In the genomic region with DNA sequence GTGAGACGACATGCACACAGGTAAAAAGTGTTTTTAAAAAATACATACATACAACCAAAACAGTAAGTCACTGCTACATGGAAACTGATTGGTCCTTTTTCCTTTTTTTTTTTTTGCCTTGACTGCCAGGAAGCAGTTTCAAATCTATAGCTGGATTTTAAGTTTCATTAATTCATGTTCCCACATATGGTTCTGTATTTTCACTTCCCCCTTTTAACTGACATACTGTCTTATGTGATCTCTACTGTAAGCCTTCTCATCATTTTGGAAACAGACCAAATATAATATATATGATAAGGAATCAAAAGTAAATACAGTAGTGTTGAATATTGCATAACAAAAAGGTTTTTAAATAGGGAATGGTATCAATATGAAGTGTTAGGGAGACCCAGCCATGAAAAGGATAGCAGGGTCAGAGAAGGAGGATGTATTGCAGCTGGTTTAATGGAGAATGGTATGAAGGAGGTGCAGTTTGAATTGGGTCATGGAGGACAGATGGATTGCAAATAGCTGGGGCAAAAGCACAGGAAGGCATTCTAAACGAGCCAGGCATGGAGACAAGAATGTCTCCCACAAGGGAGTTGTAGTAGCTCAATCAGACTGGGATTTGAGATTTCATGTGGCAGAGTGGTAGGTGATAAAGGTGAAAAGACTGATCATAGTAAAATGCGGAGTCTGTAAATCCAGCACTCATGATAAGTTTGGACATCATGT, we compare ENCODE assay signal across 13 cellular contexts. TPM values are rescaled to one million over a fixed set of nuclear protein-coding genes. Genes with fewer than 3 reads are reported as not detected.
DNase-seq lines count a peak whose midpoint lies in the region; ATAC-seq and TF ChIP-seq lines count a peak whose summit lies in the region.
"Had no signal": no experiment of that assay in that cellular context is flagged by ENCODE, and none has a peak within 500 bp of the region (broad histone marks: within the 10 kb centered on the region; RNA-seq: fewer than 3 reads in every experiment).

No MANE protein-coding gene starts in this region.

- DNase-seq in A673 (ENCODE audit: low spot score) (no peak), LHCN-M2 (ENCODE audit: low read depth) (peak; percentile 37), brain microvascular endothelial cell (no peak), NCI-H82 treated with DMSO at 0.1 percent for 48 hours (lab: John Stamatoyannopoulos, UW; ENCODE audit: unreplicated experiment) (no peak), NCI-H187 treated with DMSO at 0.1 percent for 48 hours (lab: John Stamatoyannopoulos, UW) (no peak)
- DNase-seq: activated CD4-positive, CD25-positive, alpha-beta regulatory T cell treated with anti-CD3 and anti-CD28 coated beads, Interleukin-2, amount 50 U/mL, for 72 hours; activated T-cell treated with anti-CD3 and anti-CD28 coated beads, Interleukin-2, amount 50 U/mL, for 4 hours; anterior cingulate cortex; NCI-H510A treated with DMSO at 0.1 percent for 48 hours had no signal

- H3K4me1 ChIP-seq in A673 (ENCODE audit: insufficient read depth, low read length, poor library complexity, severe bottlenecking): peaks cover 33% of the 10 kb centered on the region
- peaks cover 0 to 40% of the 10 kb centered on the region in 2 donors for H3K4me1 ChIP-seq in muscle layer of duodenum (ENCODE audit: control insufficient read depth in 1 of 2, insufficient read depth in 2 of 2, low read length in 2 of 2)

- in situ Hi-C loops in brain microvascular endothelial cell (cut with HindIII; ENCODE audit: low pct_ligation_motif_present, low sequenced_read_pairs): no loop called here

- POLR2A ChIA-PET in A673 (lab: Charles Lee; ENCODE audit: low non-redundant PET): interaction anchor here (0.6 kb wide), 1 partner anchor 280 kb away, joined by 4 read pairs; no protein-coding TSS in a partner anchor

- intact Hi-C loops in A673 (cut with micrococcal nuclease; ENCODE audit: unreplicated experiment): loop anchor here (2.0 to 5.0 kb wide), 2 partner anchors 59 to 272 kb away; no protein-coding TSS in a partner anchor

- TF ChIP-seq CTCF in A673 (conservative IDR thresholded peaks at IDR 0.05; ENCODE audit: low read depth, low read length): no peak
- TF ChIP-seq CTCF in brain microvascular endothelial cell (IDR thresholded peaks at IDR 0.05; ENCODE audit: low read depth, low read length, missing control alignments): no peak

- no peaks in the 10 kb centered on the region for H3K27me3 ChIP-seq in A673 (replicated peaks; ENCODE audit: insufficient read depth, low read depth, low read length, poor library complexity)
- no peaks in the 10 kb centered on the region for H3K27me3 ChIP-seq in brain microvascular endothelial cell (replicated peaks)
- peaks cover under 1% of the 10 kb centered on the region for H3K27me3 ChIP-seq in muscle layer of duodenum (ENCODE audit: low read depth, low read length)

- CTCF ChIA-PET in A673 (lab: Charles Lee): interaction anchor here (1.0 kb wide), 1 partner anchor 350 kb away, joined by 3 read pairs; no protein-coding TSS in a partner anchor

- BruUV-seq in A673 (replicated peaks; lab: Mats Ljungman, UMichigan): no TSS peak

- H3K36me3 ChIP-seq in A673 (ENCODE audit: insufficient read depth, low read length, poor library complexity, severe bottlenecking): peaks cover 86% of the 10 kb centered on the region
- H3K36me3 ChIP-seq in brain microvascular endothelial cell (replicated peaks): peaks cover 43% of the 10 kb centered on the region
- H3K36me3 ChIP-seq in muscle layer of duodenum (ENCODE audit: control insufficient read depth in 1 of 2, insufficient read depth in 2 of 2, low read length in 2 of 2): peaks cover 0 to 8% of the 10 kb centered on the region in 2 donors
- H3K36me3 ChIP-seq: BLaER1 had no signal

- no peaks in the 10 kb centered on the region for H3K9me3 ChIP-seq in A673 (ENCODE audit: low read depth, low read length, poor library complexity, severe bottlenecking)
- H3K9me3 ChIP-seq in muscle layer of duodenum (ENCODE audit: control insufficient read depth in 1 of 2, low read length in 2 of 2): no peaks in the 10 kb centered on the region
- H3K9me3 ChIP-seq: BLaER1 had no signal

- H3K4me3 ChIP-seq in A673 (ENCODE audit: low read depth, low read length, poor library complexity, severe bottlenecking): peak overlapping the region; percentile 90
- H3K4me3 ChIP-seq in brain microvascular endothelial cell (ENCODE audit: low read depth, low read length): peak overlapping the region; percentile 4
- H3K4me3 ChIP-seq in muscle layer of duodenum (ENCODE audit: low read depth in 1 of 2, low read length in 2 of 2): peak overlapping the region; percentile 16 to 39
- H3K4me3 ChIP-seq: BLaER1 had no signal

- ATAC-seq in GM19328 (IDR thresholded peaks at IDR 0.05; ENCODE audit: unreplicated experiment) (no peak), GM18502 (IDR thresholded peaks at IDR 0.05; ENCODE audit: poor library complexity, unreplicated experiment) (no peak)
- ATAC-seq: activated T-cell treated with anti-CD3 and anti-CD28 coated beads, Interleukin-2, amount 50 U/mL, for 4 hours had no signal

- H3K27ac ChIP-seq in A673 (ENCODE audit: low read depth, low read length, poor library complexity, severe bottlenecking): peak overlapping the region; percentile 55
- H3K27ac ChIP-seq in brain microvascular endothelial cell: no peak overlapping the region
- H3K27ac ChIP-seq in muscle layer of duodenum (ENCODE audit: low read length): no peak overlapping the region
- H3K27ac ChIP-seq: BLaER1 had no signal

RNA-seq across cellular contexts. Expression of a gene that starts 5.4 kb away (rescaled TPM):
- 1,757 and 2,074 TPM in 2 replicates for total RNA-seq in A673 (2021)
- total RNA-seq in LHCN-M2 (2014; rRNA removed): 1,409 and 1,463 TPM in 2 replicates
- 1,281 TPM for polyA plus RNA-seq in LHCN-M2 (2012)

RNA-seq across cellular contexts. Expression of a gene that starts 30.7 kb away (rescaled TPM):
- total RNA-seq in A673 (2021) (265 and 286 TPM in 2 replicates), LHCN-M2 (2014; rRNA removed) (259 and 316 TPM in 2 replicates)
- 255 TPM for polyA plus RNA-seq in LHCN-M2 (2012)

Comparison
In these comparisons a context has a peak if more than half of its experiments do, and no peak if none do; other contexts are left out.
1. H3K4me3 ChIP-seq: peak in every context shown above with its lines; median percentile 90 in A673; 28 in muscle layer of duodenum; 4 in brain microvascular endothelial cell.